In the genomic region with DNA sequence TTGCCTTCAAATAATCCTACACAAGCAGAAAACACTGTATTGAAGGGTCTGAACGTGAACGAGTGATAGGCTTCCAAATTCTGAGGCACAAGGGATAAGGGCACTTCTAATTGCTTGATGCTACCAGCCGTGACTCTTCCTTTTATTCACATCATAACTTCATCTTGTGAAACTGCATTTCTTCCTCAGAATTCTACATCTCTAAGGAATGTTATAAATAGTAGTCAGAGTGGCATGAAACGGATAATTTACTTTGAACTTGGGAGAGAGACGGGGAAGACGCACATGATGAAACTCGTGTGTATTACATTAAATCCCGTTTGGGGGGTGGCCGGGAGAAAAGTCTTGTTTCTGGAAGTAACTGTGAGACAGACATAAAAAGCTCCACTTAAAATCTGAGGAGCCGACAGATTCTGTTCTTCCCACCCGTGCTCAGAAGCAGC, we compare ENCODE assay signal across 8 cellular contexts. TPM values are rescaled to one million over a fixed set of nuclear protein-coding genes. Genes with fewer than 3 reads are reported as not detected.
DNase-seq lines count a peak whose midpoint lies in the region; ATAC-seq and TF ChIP-seq lines count a peak whose summit lies in the region.

No MANE protein-coding gene starts in this region.

- peak overlapping the region; percentile 83 for H3K27ac ChIP-seq in mesenchymal stem cell (ENCODE audit: low read length, poor library complexity, severe bottlenecking)
- peak overlapping the region; percentile 85 for H3K27ac ChIP-seq in vagina

- H3K4me3 ChIP-seq in mesenchymal stem cell (ENCODE audit: insufficient read depth in 1 of 2, low read depth in 1 of 2, low read length in 2 of 2) (peak overlapping the region; percentile 83 to 88), vagina (peak overlapping the region; percentile 66 to 87)

- peaks cover 2% of the 10 kb centered on the region for H3K4me1 ChIP-seq in mesenchymal stem cell (ENCODE audit: control insufficient read depth, insufficient read depth, low read depth, low read length)
- peaks cover 24% of the 10 kb centered on the region for H3K4me1 ChIP-seq in vagina

- peak overlapping the region; percentile 87 for H3K4me3 Mint-ChIP-seq in central memory CD8-positive, alpha-beta T cell

- H3K9ac ChIP-seq in mesenchymal stem cell (ENCODE audit: low read length) = peak overlapping the region; percentile 92

- peak overlapping the region; percentile 91 for H2BK5ac ChIP-seq in mesenchymal stem cell (ENCODE audit: low read depth, low read length, poor library complexity, severe bottlenecking)

- DNase-seq in NCI-H1092 treated with DMSO at 0.1 percent for 48 hours (lab: John Stamatoyannopoulos, UW) (peak; percentile 43), NCI-H1092 (lab: John Stamatoyannopoulos, UW) (no peak), NAMALWA (ENCODE audit: low spot score) (peak; percentile 35), mesenchymal stem cell (peak; percentile 58), vagina (ENCODE audit: extremely low spot score in 2 of 2) (no peak)
- DNase-seq in central memory CD8-positive, alpha-beta T cell (ENCODE audit: low spot score in 2 of 2) = no peak
- no peak for DNase-seq in stimulated activated CD8-positive, alpha-beta memory T cell treated with anti-CD3 and anti-CD28 coated beads, Interleukin-4, amount 100 ng/mL, for 48 hours

- peak overlapping the region; percentile 96 to 98 for H3K4ac ChIP-seq in mesenchymal stem cell (ENCODE audit: low read depth in 1 of 2, low read length in 2 of 2)

- no peak for ATAC-seq in central memory CD8-positive, alpha-beta T cell (replicated peaks; ENCODE audit: extremely low read depth, poor library complexity, severe bottlenecking)
- ATAC-seq in HG03135 (IDR thresholded peaks at IDR 0.05; ENCODE audit: unreplicated experiment) = no peak

- peak overlapping the region; percentile 70 for H3K4me2 ChIP-seq in mesenchymal stem cell (ENCODE audit: low read length, poor library complexity, severe bottlenecking)

- H3K36me3 ChIP-seq in mesenchymal stem cell (ENCODE audit: control insufficient read depth in 1 of 2, insufficient read depth in 2 of 2, low read depth in 1 of 2, low read length in 2 of 2) (peaks cover 6 to 41% of the 10 kb centered on the region in 2 experiments), vagina (peaks cover 0 to 23% of the 10 kb centered on the region in 2 donors)

- H3K23ac ChIP-seq in mesenchymal stem cell (ENCODE audit: low read length in 2 of 2) = peak overlapping the region in 1 of 2 experiments; percentile 99

- H3K18ac ChIP-seq in mesenchymal stem cell (ENCODE audit: low read depth in 1 of 2, low read length in 2 of 2) = peak overlapping the region; percentile 89 to 97

- peaks cover 24% of the 10 kb centered on the region for H3K36me3 Mint-ChIP-seq in central memory CD8-positive, alpha-beta T cell (ENCODE audit: insufficient read depth)

- 2% methylated on average over 8 of the region's 11 CpGs for WGBS in mesenchymal stem cell

- peak overlapping the region; percentile 99 for H4K8ac ChIP-seq in mesenchymal stem cell (ENCODE audit: low read length)

- H3K4me1 Mint-ChIP-seq in central memory CD8-positive, alpha-beta T cell = peaks cover 60% of the 10 kb centered on the region

- H2BK15ac ChIP-seq in mesenchymal stem cell (ENCODE audit: low read depth, poor library complexity, severe bottlenecking) = peak overlapping the region; percentile 61

- intact Hi-C loops in vagina (cut with DNase I) = loop anchor here (10.0 kb wide), 1 partner anchor 146 kb away; the partner anchor contains the start of gene TPD52L1

- no peak overlapping the region for H2BK12ac ChIP-seq in mesenchymal stem cell (ENCODE audit: low read length in 2 of 2)

- peaks cover 20% of the 10 kb centered on the region for H3K79me1 ChIP-seq in mesenchymal stem cell (replicated peaks; ENCODE audit: low read length, poor library complexity, severe bottlenecking)

- peaks cover 2% of the 10 kb centered on the region for H3K27me3 Mint-ChIP-seq in central memory CD8-positive, alpha-beta T cell

- peak overlapping the region; percentile 99 for H4K91ac ChIP-seq in mesenchymal stem cell (ENCODE audit: low read length)

- TF ChIP-seq CTCF in vagina (IDR thresholded peaks at IDR 0.05) = peak in 1 of 3 experiments; percentile 18

- H3K9me3 Mint-ChIP-seq in central memory CD8-positive, alpha-beta T cell = no peaks in the 10 kb centered on the region

- H3K9me3 ChIP-seq in mesenchymal stem cell (ENCODE audit: control insufficient read depth, low read length) (peaks cover 7% of the 10 kb centered on the region), vagina (no peaks in the 10 kb centered on the region)

- TF ChIP-seq POLR2A in vagina (IDR thresholded peaks at IDR 0.05) = no peak

- peak overlapping the region; percentile 89 for H3K27ac Mint-ChIP-seq in central memory CD8-positive, alpha-beta T cell (ENCODE audit: low read depth)

- H3K14ac ChIP-seq in mesenchymal stem cell (ENCODE audit: low read length in 2 of 2) = peak overlapping the region in 1 of 2 experiments; percentile 98

- peaks cover 0 to 7% of the 10 kb centered on the region in 2 experiments for H3K27me3 ChIP-seq in mesenchymal stem cell (ENCODE audit: control insufficient read depth in 1 of 2, insufficient read depth in 1 of 2, low read length in 2 of 2)
- no peaks in the 10 kb centered on the region for H3K27me3 ChIP-seq in vagina

- H2AK5ac ChIP-seq in mesenchymal stem cell (ENCODE audit: low read length, severe bottlenecking) = no peak overlapping the region

- peak overlapping the region; percentile 80 for H2BK120ac ChIP-seq in mesenchymal stem cell (ENCODE audit: low read depth, low read length)

- peak overlapping the region; percentile 96 for H2AFZ ChIP-seq in mesenchymal stem cell (ENCODE audit: low read depth, low read length)

RNA-seq across cellular contexts. Expression of gene HDDC2, which starts 0.8 kb away (rescaled TPM):
- polyA plus RNA-seq in mesenchymal stem cell (2013, experiment 1 of 2) = 47.5 TPM
- 50.7 TPM for polyA plus RNA-seq in mesenchymal stem cell (2013, experiment 2 of 2)
- total RNA-seq in vagina = 69.5 TPM

Comparison
In these comparisons a context has a peak if more than half of its experiments do, and no peak if none do; other contexts are left out.
1. DNase-seq: peak in NCI-H1092 treated with DMSO at 0.1 percent for 48 hours (single experiment), NAMALWA (single experiment) and mesenchymal stem cell (single experiment); none in NCI-H1092 (single experiment), central memory CD8-positive, alpha-beta T cell (0 of 2), vagina (0 of 2) and stimulated activated CD8-positive, alpha-beta memory T cell treated with anti-CD3 and anti-CD28 coated beads, Interleukin-4, amount 100 ng/mL, for 48 hours (single experiment).